ENCODE assay signal across 17 cellular contexts in genomic region chr20:61762208-61762710, GRCh38.
DNase-seq lines count a peak whose midpoint lies in the region; ATAC-seq lines count a peak whose summit lies in the region.
"Had no signal": no experiment of that assay in that cellular context is flagged by ENCODE, and none has a peak within 500 bp of the region (broad histone marks: within the 10 kb centered on the region; RNA-seq: fewer than 3 reads in every experiment).

No MANE protein-coding gene starts in this region.

- DNase-seq in NCI-H526 (lab: John Stamatoyannopoulos, UW) (peak; percentile 68 to 78), inferior parietal cortex (ENCODE audit: extremely low spot score) (peak; percentile 25), posterior vena cava (ENCODE audit: low spot score) (peak; percentile 24), NCI-H2081 treated with DMSO at 0.1 percent for 48 hours (lab: John Stamatoyannopoulos, UW) (no peak), occipital lobe (lab: John Stamatoyannopoulos, UW) (no peak)
- DNase-seq in activated effector memory CD4-positive, alpha-beta T cell treated with Interleukin-2 at 50 U/mL for 16 hours, result no peak
- DNase-seq: CD4-positive, alpha-beta memory T cell; DND-41; GOT3; HCEC 1CT; NCI-H1105; NCI-H2081; NCI-H2171 treated with DMSO at 0.1 percent for 48 hours; NCI-H524 treated with DMSO at 0.1 percent for 48 hours; OCI-M1 had no signal

- ATAC-seq in activated CD4-positive, CD25-positive, alpha-beta regulatory T cell treated with anti-CD3 and anti-CD28 coated beads, Interleukin-2, amount 50 U/mL, for 24 hours, result no peak
- ATAC-seq: Right ventricle myocardium inferior had no signal

- intact Hi-C loops in posterior vena cava (cut with DNase I), result loop anchor here in 1 of 2 donors (10.0 kb wide), 1 partner anchor 63 kb away; no protein-coding TSS in a partner anchor

Comparison
In these comparisons a context has a peak if more than half of its experiments do, and no peak if none do; other contexts are left out.
1. DNase-seq: peak in NCI-H526 (2 of 2), inferior parietal cortex (single experiment) and posterior vena cava (single experiment); none in activated effector memory CD4-positive, alpha-beta T cell treated with Interleukin-2 at 50 U/mL for 16 hours (single experiment), NCI-H2081 treated with DMSO at 0.1 percent for 48 hours (single experiment) and occipital lobe (single experiment).